Comparison of ENCODE assay signal across 8 cellular contexts in the genomic region with DNA sequence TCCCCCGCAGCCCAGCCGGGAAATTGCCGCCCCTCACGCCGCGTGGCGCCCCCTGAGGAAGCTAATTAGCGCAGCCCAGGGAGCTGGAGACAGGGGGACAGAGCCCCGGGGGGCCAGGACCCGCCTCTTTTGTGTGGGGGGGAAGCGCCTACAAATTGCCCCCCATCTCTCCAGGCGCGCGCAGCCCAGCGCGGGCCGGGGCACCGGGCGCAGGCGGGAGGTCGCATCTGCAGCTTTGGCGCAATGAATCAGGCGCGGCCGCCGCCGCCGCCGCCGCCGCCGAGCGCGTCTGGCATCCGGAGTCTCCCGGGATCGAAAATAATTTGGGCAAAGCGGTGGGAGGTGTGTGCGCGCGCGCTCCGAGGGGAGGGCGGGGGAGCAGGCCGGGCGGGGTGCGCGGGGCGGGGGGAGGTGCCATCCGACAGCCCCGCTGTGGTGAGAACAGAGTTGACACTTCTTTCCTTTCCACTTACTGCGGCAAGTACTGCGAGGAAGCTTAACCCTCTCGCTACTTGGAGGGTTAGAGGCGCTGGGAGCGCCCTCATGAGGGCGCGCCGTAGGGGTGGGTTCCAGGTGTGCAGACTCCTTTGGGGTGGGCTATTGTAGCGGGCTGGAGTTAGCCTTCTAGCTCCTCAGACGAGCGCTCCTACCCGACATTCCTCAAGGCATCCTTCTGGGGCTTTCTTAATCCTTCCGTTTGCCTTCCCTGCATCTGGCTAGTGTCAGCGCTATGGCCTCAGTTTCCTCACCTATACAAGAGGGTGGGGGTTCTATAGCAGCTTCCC.
DNase-seq lines count a peak whose midpoint lies in the region; TF ChIP-seq lines count a peak whose summit lies in the region.

No MANE protein-coding gene starts in this region.

- DNase-seq in NCI-H524 (lab: John Stamatoyannopoulos, UW) = peak; percentile 67 to 74
- no peak for DNase-seq in NCI-H524 treated with DMSO at 0.1 percent for 48 hours (lab: John Stamatoyannopoulos, UW)
- peak; percentile 82 for DNase-seq in NB4 (ENCODE audit: low read depth)
- peak; percentile 80 for DNase-seq in UCSD-AML1 (lab: John Stamatoyannopoulos, UW; ENCODE audit: unreplicated experiment)
- peak; percentile 55 for DNase-seq in central memory CD4-positive, alpha-beta T cell
- DNase-seq in kidney glomerular epithelial cell (lab: John Stamatoyannopoulos, UW) = peak; percentile 71
- peak; percentile 53 for DNase-seq in stimulated activated CD4-positive, alpha-beta T cell treated with anti-CD3 and anti-CD28 coated beads, Interleukin-4, amount 100 ng/mL, for 1 hour
- no peak for DNase-seq in ureter (ENCODE audit: low spot score)

- H3K4me3 ChIP-seq in NB4 (ENCODE audit: low read depth, low read length) = peak overlapping the region; percentile 54

- peak; percentile 44 for TF ChIP-seq CTCF in NB4 (IDR thresholded peaks at IDR 0.05; ENCODE audit: low read depth, low read length)

- TF ChIP-seq POLR2A in NB4 (IDR thresholded peaks at IDR 0.05; ENCODE audit: extremely low read depth, insufficient read length) = no peak

Comparison
In these comparisons a context has a peak if more than half of its experiments do, and no peak if none do; other contexts are left out.
1. DNase-seq: peak in NCI-H524 (2 of 2), NB4 (single experiment), UCSD-AML1 (single experiment), central memory CD4-positive, alpha-beta T cell (single experiment), kidney glomerular epithelial cell (single experiment) and stimulated activated CD4-positive, alpha-beta T cell treated with anti-CD3 and anti-CD28 coated beads, Interleukin-4, amount 100 ng/mL, for 1 hour (single experiment); none in NCI-H524 treated with DMSO at 0.1 percent for 48 hours (single experiment) and ureter (single experiment).